ENCODE assay signal across 11 cellular contexts in genomic region chr17:42895185-42895555, GRCh38. TPM values are rescaled to one million over a fixed set of nuclear protein-coding genes. Genes with fewer than 3 reads are reported as not detected.
DNase-seq lines count a peak whose midpoint lies in the region; TF ChIP-seq lines count a peak whose summit lies in the region.
"Had no signal": no experiment of that assay in that cellular context is flagged by ENCODE, and none has a peak within 500 bp of the region (broad histone marks: within the 10 kb centered on the region; RNA-seq: fewer than 3 reads in every experiment).

No MANE protein-coding gene starts in this region.

- no peaks in the 10 kb centered on the region for H3K9me2 ChIP-seq in MM.1S (replicated peaks; ENCODE audit: insufficient read depth, low read length)

- H3K9me3 Mint-ChIP-seq in CD8-positive, alpha-beta memory T cell, result no peaks in the 10 kb centered on the region
- H3K9me3 Mint-ChIP-seq in activated CD4-positive, alpha-beta T cell treated with anti-CD3 and anti-CD28 coated beads, Interleukin-2, amount 10 ng/mL, durations not matched to agents 7 days and 5 days, result no peaks in the 10 kb centered on the region
- H3K9me3 Mint-ChIP-seq: nephron progenitor cell had no signal

- no peak overlapping the region for H2AFZ ChIP-seq in MM.1S (ENCODE audit: low read length)

- DNase-seq in Peyer's patch (peak in 2 of 3 donors; percentile 69 to 80), foreskin fibroblast (peak; percentile 81 to 93), posterior vena cava (ENCODE audit: low spot score) (peak; percentile 91), MM.1S (no peak)
- no peak for DNase-seq in CD8-positive, alpha-beta memory T cell
- no peak for DNase-seq in activated effector memory CD4-positive, alpha-beta T cell treated with Interleukin-2 at 50 U/mL for 16 hours
- no peak for DNase-seq in activated CD4-positive, alpha-beta T cell treated with anti-CD3 and anti-CD28 coated beads, Interleukin-2, amount 10 ng/mL, durations not matched to agents 7 days and 5 days
- DNase-seq: nephron progenitor cell had no signal

- TF ChIP-seq POLR2A in Peyer's patch (IDR thresholded peaks at IDR 0.05), result no peak

- H3K27me3 Mint-ChIP-seq in CD8-positive, alpha-beta memory T cell, result peaks cover 17 to 38% of the 10 kb centered on the region in 2 donors
- H3K27me3 Mint-ChIP-seq in activated CD4-positive, alpha-beta T cell treated with anti-CD3 and anti-CD28 coated beads, Interleukin-2, amount 10 ng/mL, durations not matched to agents 7 days and 5 days, result peaks cover 20% of the 10 kb centered on the region

- H3K79me2 ChIP-seq in MM.1S (ENCODE audit: low read length), result no peaks in the 10 kb centered on the region

- H3K4me3 Mint-ChIP-seq in CD8-positive, alpha-beta memory T cell, result no peak overlapping the region
- H3K4me3 Mint-ChIP-seq in activated CD4-positive, alpha-beta T cell treated with anti-CD3 and anti-CD28 coated beads, Interleukin-2, amount 10 ng/mL, durations not matched to agents 7 days and 5 days, result no peak overlapping the region
- H3K4me3 Mint-ChIP-seq: nephron progenitor cell had no signal

- H3K36me3 Mint-ChIP-seq in CD8-positive, alpha-beta memory T cell, result no peaks in the 10 kb centered on the region
- H3K36me3 Mint-ChIP-seq in activated CD4-positive, alpha-beta T cell treated with anti-CD3 and anti-CD28 coated beads, Interleukin-2, amount 10 ng/mL, durations not matched to agents 7 days and 5 days (ENCODE audit: low read depth), result no peaks in the 10 kb centered on the region

- POLR2A ChIA-PET in CD8-positive, alpha-beta memory T cell (lab: Charles Lee), result interaction anchor here (0.6 kb wide), 1 partner anchor 18 kb away, joined by 3 read pairs; no protein-coding TSS in a partner anchor
- POLR2A ChIA-PET in activated CD4-positive, alpha-beta T cell treated with anti-CD3 and anti-CD28 coated beads, Interleukin-2, amount 10 ng/mL, durations not matched to agents 7 days and 5 days (lab: Charles Lee), result no interaction called here

- H3K4me1 ChIP-seq in BLaER1 treated with 17β-estradiol and CSF1 and Interleukin-3, amounts not matched to agents 10 nM and 100 nM, result peaks cover 12 to 65% (median 49%) of the 10 kb centered on the region in 10 experiments
- H3K4me1 ChIP-seq in Peyer's patch (peaks cover 0 to 38% (median 7%) of the 10 kb centered on the region in 4 donors), MM.1S (ENCODE audit: low read length) (peaks cover 6% of the 10 kb centered on the region; the same call in 1 of the 2 replicates)
- H3K4me1 ChIP-seq in CD8-positive, alpha-beta memory T cell (ENCODE audit: insufficient read depth, low read length), result no peaks in the 10 kb centered on the region

- 0 out of 20 replicates have a peak overlapping the region, but pooled peaks of 1 of the 10 experiments have one; percentile 1 for H3K4me3 ChIP-seq in BLaER1 treated with 17β-estradiol and CSF1 and Interleukin-3, amounts not matched to agents 10 nM and 100 nM
- H3K4me3 ChIP-seq in Peyer's patch, result no peak overlapping the region
- no peak overlapping the region for H3K4me3 ChIP-seq in foreskin fibroblast (ENCODE audit: low read depth in 1 of 2, low read length in 2 of 2)
- H3K4me3 ChIP-seq in CD8-positive, alpha-beta memory T cell (ENCODE audit: low read length), result no peak overlapping the region
- H3K4me3 ChIP-seq in MM.1S (ENCODE audit: low read length), result no peak overlapping the region
- H3K4me3 ChIP-seq: cardiac muscle cell had no signal

- peak overlapping the region in 2 of 11 experiments; percentile 16 to 50; a peak in 2 of 22 replicates for H3K9ac ChIP-seq in BLaER1 treated with 17β-estradiol and CSF1 and Interleukin-3, amounts not matched to agents 10 nM and 100 nM
- H3K9ac ChIP-seq in MM.1S (ENCODE audit: low read length), result no peak overlapping the region

- peak overlapping the region in 7 of 11 experiments; percentile 18 to 80 (median 51); a peak in 10 of 22 replicates for H3K27ac ChIP-seq in BLaER1 treated with 17β-estradiol and CSF1 and Interleukin-3, amounts not matched to agents 10 nM and 100 nM
- H3K27ac ChIP-seq in Peyer's patch (peak overlapping the region in 3 of 4 donors; percentile 9 to 79 (median 76)), MM.1S (ENCODE audit: low read length) (no peak overlapping the region)
- H3K27ac ChIP-seq in CD8-positive, alpha-beta memory T cell (ENCODE audit: low read depth, low read length), result no peak overlapping the region
- H3K27ac ChIP-seq: cardiac muscle cell had no signal

- H3K9me3 ChIP-seq in BLaER1 treated with 17β-estradiol and CSF1 and Interleukin-3, amounts not matched to agents 10 nM and 100 nM (replicated peaks in 1 of 11), result no peaks in the 10 kb centered on the region
- H3K9me3 ChIP-seq in Peyer's patch (no peaks in the 10 kb centered on the region), MM.1S (replicated peaks; ENCODE audit: insufficient read depth, low read length) (no peaks in the 10 kb centered on the region)
- no peaks in the 10 kb centered on the region for H3K9me3 ChIP-seq in CD8-positive, alpha-beta memory T cell (ENCODE audit: low read length)

- no peaks in the 10 kb centered on the region for H3K27me3 ChIP-seq in BLaER1 treated with 17β-estradiol and CSF1 and Interleukin-3, amounts not matched to agents 10 nM and 100 nM
- H3K27me3 ChIP-seq in Peyer's patch (no peaks in the 10 kb centered on the region), MM.1S (replicated peaks; ENCODE audit: insufficient read depth, low read length) (no peaks in the 10 kb centered on the region)
- H3K27me3 ChIP-seq in CD8-positive, alpha-beta memory T cell (ENCODE audit: insufficient read depth, low read length, poor library complexity, severe bottlenecking), result peaks cover 4% of the 10 kb centered on the region
- H3K27me3 ChIP-seq: cardiac muscle cell had no signal

- no peaks in the 10 kb centered on the region for H4K20me1 ChIP-seq in BLaER1 treated with 17β-estradiol and CSF1 and Interleukin-3, amounts not matched to agents 10 nM and 100 nM
- H4K20me1 ChIP-seq in MM.1S (ENCODE audit: insufficient read depth, low read length), result no peaks in the 10 kb centered on the region

- TF ChIP-seq CTCF in Peyer's patch (IDR thresholded peaks at IDR 0.05) (no peak), foreskin fibroblast (IDR thresholded peaks at IDR 0.05; ENCODE audit: low read depth, low read length) (no peak), MM.1S (IDR thresholded peaks at IDR 0.05; ENCODE audit: low read length) (no peak)

- no peaks in the 10 kb centered on the region for H3K36me3 ChIP-seq in BLaER1 treated with 17β-estradiol and CSF1 and Interleukin-3, amounts not matched to agents 10 nM and 100 nM
- H3K36me3 ChIP-seq in Peyer's patch, result no peaks in the 10 kb centered on the region
- H3K36me3 ChIP-seq in CD8-positive, alpha-beta memory T cell (ENCODE audit: insufficient read depth, low read length), result no peaks in the 10 kb centered on the region
- H3K36me3 ChIP-seq in MM.1S (replicated peaks; ENCODE audit: insufficient read depth, low read length), result no peaks in the 10 kb centered on the region
- H3K36me3 ChIP-seq: cardiac muscle cell had no signal

- CTCF ChIA-PET in CD8-positive, alpha-beta memory T cell (lab: Charles Lee), result interaction anchor here (0.6 kb wide), 1 partner anchor 548 kb away, joined by 4 read pairs; no protein-coding TSS in a partner anchor
- CTCF ChIA-PET in activated CD4-positive, alpha-beta T cell treated with anti-CD3 and anti-CD28 coated beads, Interleukin-2, amount 10 ng/mL, durations not matched to agents 7 days and 5 days (lab: Charles Lee), result no interaction called here

- H3K27ac Mint-ChIP-seq in CD8-positive, alpha-beta memory T cell, result no peak overlapping the region
- H3K27ac Mint-ChIP-seq in activated CD4-positive, alpha-beta T cell treated with anti-CD3 and anti-CD28 coated beads, Interleukin-2, amount 10 ng/mL, durations not matched to agents 7 days and 5 days, result no peak overlapping the region
- H3K27ac Mint-ChIP-seq: nephron progenitor cell had no signal

- H3K4me2 ChIP-seq in BLaER1 treated with 17β-estradiol and CSF1 and Interleukin-3, amounts not matched to agents 10 nM and 100 nM, result peak overlapping the region in 10 of 11 experiments; percentile 0 to 91 (median 79); a peak in 18 of 22 replicates
- H3K4me2 ChIP-seq in MM.1S (ENCODE audit: low read depth, low read length), result no peak overlapping the region

- intact Hi-C loops in posterior vena cava (cut with DNase I), result no loop called here

- no peaks in the 10 kb centered on the region for H3F3A ChIP-seq in MM.1S (ENCODE audit: insufficient read depth, low read length)

- no peaks in the 10 kb centered on the region for H3K4me1 Mint-ChIP-seq in CD8-positive, alpha-beta memory T cell
- H3K4me1 Mint-ChIP-seq in activated CD4-positive, alpha-beta T cell treated with anti-CD3 and anti-CD28 coated beads, Interleukin-2, amount 10 ng/mL, durations not matched to agents 7 days and 5 days, result peaks cover 2% of the 10 kb centered on the region

RNA-seq across cellular contexts. Expression of gene G6PC1, which starts 5.4 kb away (rescaled TPM):
- total RNA-seq in Peyer's patch (10 to 100 TPM in 3 of 4 donors, 1 to 10 TPM in 1; 2.5 to 97.8 (median 66.0) TPM), posterior vena cava (not detected)
- total RNA-seq in CD8-positive, alpha-beta memory T cell, result not detected
- polyA plus RNA-seq in CD8-positive, alpha-beta memory T cell, result not detected
- not detected for total RNA-seq in activated CD4-positive, alpha-beta T cell treated with anti-CD3 and anti-CD28 coated beads, Interleukin-2, amount 10 ng/mL, durations not matched to agents 7 days and 5 days
- total RNA-seq: cardiac muscle cell, subcutaneous adipose tissue had no signal
- polyA plus RNA-seq: cardiac muscle cell had no signal

RNA-seq across cellular contexts. Expression of gene AOC3, which starts 44.2 kb away (rescaled TPM):
- total RNA-seq in Peyer's patch, result 10 to 100 TPM in 1 of 4 donors, 1 to 10 TPM in 3; 3.3 to 11.4 (median 7.0) TPM
- 100 to 1,000 TPM; 223 to 342 TPM for total RNA-seq in posterior vena cava
- 1 to 10 TPM; 1.0 to 1.3 TPM for total RNA-seq in CD8-positive, alpha-beta memory T cell
- polyA plus RNA-seq in CD8-positive, alpha-beta memory T cell, result not detected
- total RNA-seq in activated CD4-positive, alpha-beta T cell treated with anti-CD3 and anti-CD28 coated beads, Interleukin-2, amount 10 ng/mL, durations not matched to agents 7 days and 5 days, result under 1 TPM; 0.56 to 0.79 TPM

RNA-seq across cellular contexts. Expression of gene AOC2, which starts 50.8 kb away (rescaled TPM):
- total RNA-seq in Peyer's patch (1 to 10 TPM in 2 of 4 donors, under 1 TPM in 1, not detected in 1; 0.70 to 2.3 (median 1.6) TPM), posterior vena cava (under 1 TPM; 0.86 to 0.88 TPM)
- total RNA-seq in CD8-positive, alpha-beta memory T cell, result 1 to 10 TPM; 2.4 to 2.7 TPM
- polyA plus RNA-seq in CD8-positive, alpha-beta memory T cell, result 0.09 TPM
- 1 to 10 TPM; 1.5 to 1.9 TPM for total RNA-seq in activated CD4-positive, alpha-beta T cell treated with anti-CD3 and anti-CD28 coated beads, Interleukin-2, amount 10 ng/mL, durations not matched to agents 7 days and 5 days

Comparison
In these comparisons a context has a peak if more than half of its experiments do, and no peak if none do; other contexts are left out.
1. H3K27ac ChIP-seq: peak in BLaER1 treated with 17β-estradiol and CSF1 and Interleukin-3, amounts not matched to agents 10 nM and 100 nM (7 of 11) and Peyer's patch (3 of 4); none in CD8-positive, alpha-beta memory T cell (single experiment) and MM.1S (single experiment).
2. DNase-seq: peak in Peyer's patch (2 of 3), foreskin fibroblast (2 of 2) and posterior vena cava (single experiment); none in CD8-positive, alpha-beta memory T cell (0 of 5), activated effector memory CD4-positive, alpha-beta T cell treated with Interleukin-2 at 50 U/mL for 16 hours (single experiment), MM.1S (single experiment) and activated CD4-positive, alpha-beta T cell treated with anti-CD3 and anti-CD28 coated beads, Interleukin-2, amount 10 ng/mL, durations not matched to agents 7 days and 5 days (single experiment).
3. RNA of gene AOC3, which starts 44.2 kb away (total RNA-seq): 223 to 342 TPM in posterior vena cava; 3.3 to 11.4 TPM in Peyer's patch, 1.0 to 1.3 TPM in CD8-positive, alpha-beta memory T cell and 0.56 to 0.79 TPM in activated CD4-positive, alpha-beta T cell treated with anti-CD3 and anti-CD28 coated beads, Interleukin-2, amount 10 ng/mL, durations not matched to agents 7 days and 5 days; every median in the first group is over 10 times any median in the second.